In genomic region chr19:16794456-16794855, GRCh38 we compare ENCODE assay signal across 28 cellular contexts.
"Had no signal": no experiment of that assay in that cellular context is flagged by ENCODE, and none has a peak within 500 bp of the region (broad histone marks: within the 10 kb centered on the region; RNA-seq: fewer than 3 reads in every experiment).

No MANE protein-coding gene starts in this region.

- H3K4me3 ChIP-seq: coronary artery, dorsolateral prefrontal cortex, esophagus squamous epithelium, gastrocnemius medialis, heart right ventricle, left lung, lower lobe of right lung, mucosa of descending colon had no signal

- H3K27ac Mint-ChIP-seq: mesothelial cell of epicardium, naive B cell had no signal

- H3K27ac ChIP-seq: coronary artery, dorsolateral prefrontal cortex, epithelial cell of prostate, esophagus squamous epithelium, gastrocnemius medialis, heart right ventricle, left lung, lower lobe of right lung had no signal

- DNase-seq: dermis blood vessel endothelial cell; dorsolateral prefrontal cortex; effector CD4-positive, alpha-beta T cell; effector memory CD4-positive, alpha-beta T cell; erythroblast; esophagus squamous epithelium; foreskin fibroblast; foreskin melanocyte; gastrocnemius medialis; glutamatergic neuron; head of caudate nucleus; heart right ventricle; hippocampal formation; left cardiac atrium; left lung; left ventricle myocardium superior; lower lobe of right lung; mesenchymal stem cell; mucosa of descending colon; naive B cell had no signal

- ATAC-seq: esophagus mucosa, gastrocnemius medialis, heart right ventricle, left cardiac atrium, left lung, left ventricle myocardium superior, mucosa of descending colon had no signal

- H3K9me3 ChIP-seq: gastrocnemius medialis had no signal

- H3K4me3 Mint-ChIP-seq: mesothelial cell of epicardium had no signal

- H3K4me1 Mint-ChIP-seq: mesothelial cell of epicardium, naive B cell had no signal

- FAIRE-seq: colon, endometrium, islet of Langerhans, keratinocyte had no signal

- H3K27me3 ChIP-seq: dorsolateral prefrontal cortex, esophagus squamous epithelium, gastrocnemius medialis, heart right ventricle, left lung had no signal

- H3K4me1 ChIP-seq: esophagus squamous epithelium, gastrocnemius medialis, heart right ventricle, left lung, lower lobe of right lung had no signal

- H3K36me3 ChIP-seq: esophagus squamous epithelium, gastrocnemius medialis, left lung, lower lobe of right lung had no signal
